Comparison of ENCODE assay signal across 1 cellular context in the genomic region with DNA sequence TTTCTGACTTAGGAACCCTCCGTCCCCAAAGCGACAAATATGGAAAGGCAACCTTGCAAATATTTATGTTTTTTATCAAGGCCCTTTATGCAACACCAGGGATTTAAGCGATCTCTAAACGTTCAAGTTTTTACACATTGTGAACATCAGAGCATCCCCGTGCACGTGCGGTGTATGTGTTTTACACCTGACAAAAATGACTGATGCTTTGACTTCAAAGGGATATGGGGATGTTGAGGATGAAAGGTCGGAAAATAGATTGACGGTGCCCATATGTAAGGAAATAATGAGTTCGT.
TF ChIP-seq lines count a peak whose summit lies in the region.

No MANE protein-coding gene starts in this region.

TF ChIP-seq in GM12878, 131 proteins besides CTCF, POLR2A, EP300 and RAD21 (continued from another document):
- TF ChIP-seq, protein P1, sequence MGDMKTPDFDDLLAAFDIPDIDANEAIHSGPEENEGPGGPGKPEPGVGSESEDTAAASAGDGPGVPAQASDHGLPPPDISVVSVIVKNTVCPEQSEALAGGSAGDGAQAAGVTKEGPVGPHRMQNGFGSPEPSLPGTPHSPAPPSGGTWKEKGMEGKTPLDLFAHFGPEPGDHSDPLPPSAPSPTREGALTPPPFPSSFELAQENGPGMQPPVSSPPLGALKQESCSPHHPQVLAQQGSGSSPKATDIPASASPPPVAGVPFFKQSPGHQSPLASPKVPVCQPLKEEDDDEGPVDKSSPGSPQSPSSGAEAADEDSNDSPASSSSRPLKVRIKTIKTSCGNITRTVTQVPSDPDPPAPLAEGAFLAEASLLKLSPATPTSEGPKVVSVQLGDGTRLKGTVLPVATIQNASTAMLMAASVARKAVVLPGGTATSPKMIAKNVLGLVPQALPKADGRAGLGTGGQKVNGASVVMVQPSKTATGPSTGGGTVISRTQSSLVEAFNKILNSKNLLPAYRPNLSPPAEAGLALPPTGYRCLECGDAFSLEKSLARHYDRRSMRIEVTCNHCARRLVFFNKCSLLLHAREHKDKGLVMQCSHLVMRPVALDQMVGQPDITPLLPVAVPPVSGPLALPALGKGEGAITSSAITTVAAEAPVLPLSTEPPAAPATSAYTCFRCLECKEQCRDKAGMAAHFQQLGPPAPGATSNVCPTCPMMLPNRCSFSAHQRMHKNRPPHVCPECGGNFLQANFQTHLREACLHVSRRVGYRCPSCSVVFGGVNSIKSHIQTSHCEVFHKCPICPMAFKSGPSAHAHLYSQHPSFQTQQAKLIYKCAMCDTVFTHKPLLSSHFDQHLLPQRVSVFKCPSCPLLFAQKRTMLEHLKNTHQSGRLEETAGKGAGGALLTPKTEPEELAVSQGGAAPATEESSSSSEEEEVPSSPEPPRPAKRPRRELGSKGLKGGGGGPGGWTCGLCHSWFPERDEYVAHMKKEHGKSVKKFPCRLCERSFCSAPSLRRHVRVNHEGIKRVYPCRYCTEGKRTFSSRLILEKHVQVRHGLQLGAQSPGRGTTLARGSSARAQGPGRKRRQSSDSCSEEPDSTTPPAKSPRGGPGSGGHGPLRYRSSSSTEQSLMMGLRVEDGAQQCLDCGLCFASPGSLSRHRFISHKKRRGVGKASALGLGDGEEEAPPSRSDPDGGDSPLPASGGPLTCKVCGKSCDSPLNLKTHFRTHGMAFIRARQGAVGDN (IDR thresholded peaks at IDR 0.05) = no peak
- TF ChIP-seq ZNF384 (IDR thresholded peaks at IDR 0.05; ENCODE audit: borderline replicate concordance, low read depth, low read length) (no peak), NFYA (IDR thresholded peaks at IDR 0.05; ENCODE audit: borderline replicate concordance, low read depth, low read length) (no peak)
- TF ChIP-seq, protein P2, sequence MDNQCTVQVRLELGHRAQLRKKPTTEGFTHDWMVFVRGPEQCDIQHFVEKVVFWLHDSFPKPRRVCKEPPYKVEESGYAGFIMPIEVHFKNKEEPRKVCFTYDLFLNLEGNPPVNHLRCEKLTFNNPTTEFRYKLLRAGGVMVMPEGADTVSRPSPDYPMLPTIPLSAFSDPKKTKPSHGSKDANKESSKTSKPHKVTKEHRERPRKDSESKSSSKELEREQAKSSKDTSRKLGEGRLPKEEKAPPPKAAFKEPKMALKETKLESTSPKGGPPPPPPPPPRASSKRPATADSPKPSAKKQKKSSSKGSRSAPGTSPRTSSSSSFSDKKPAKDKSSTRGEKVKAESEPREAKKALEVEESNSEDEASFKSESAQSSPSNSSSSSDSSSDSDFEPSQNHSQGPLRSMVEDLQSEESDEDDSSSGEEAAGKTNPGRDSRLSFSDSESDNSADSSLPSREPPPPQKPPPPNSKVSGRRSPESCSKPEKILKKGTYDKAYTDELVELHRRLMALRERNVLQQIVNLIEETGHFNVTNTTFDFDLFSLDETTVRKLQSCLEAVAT (IDR thresholded peaks at IDR 0.05) = peak; percentile 53; the same call in 1 of the 2 replicates
